In the genomic region with DNA sequence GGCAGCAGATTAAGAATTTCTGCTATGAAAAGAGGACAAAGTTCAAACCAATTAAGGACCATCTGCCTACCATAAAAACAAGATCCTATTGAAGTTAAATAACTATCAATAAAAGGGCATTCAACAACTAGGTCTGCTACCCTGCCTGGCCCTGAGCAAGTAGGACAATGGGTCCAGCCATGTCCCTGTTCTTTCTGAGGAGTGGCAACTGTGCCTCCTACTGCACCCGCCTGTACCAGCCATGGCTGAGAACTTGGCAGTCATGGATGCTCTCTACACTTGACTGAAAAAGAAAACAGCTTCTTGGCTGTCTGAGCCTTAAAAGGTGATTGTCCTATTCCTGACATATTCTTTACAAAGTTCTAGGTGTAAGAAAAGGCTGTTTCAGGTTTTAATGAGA, we compare ENCODE assay signal across 23 cellular contexts.
"Had no signal": no experiment of that assay in that cellular context is flagged by ENCODE, and none has a peak within 500 bp of the region (broad histone marks: within the 10 kb centered on the region; RNA-seq: fewer than 3 reads in every experiment).

No MANE protein-coding gene starts in this region.

- H3K4me1 ChIP-seq: parathyroid adenoma, right lobe of liver had no signal

- H3K4me3 ChIP-seq: heart right ventricle, right lobe of liver, smooth muscle cell, stomach, suprapubic skin, vagina had no signal

- H3K36me3 ChIP-seq: heart right ventricle, right lobe of liver, stomach, suprapubic skin, vagina, WERI-Rb-1 had no signal

- H3K9me3 ChIP-seq: heart right ventricle, right lobe of liver, stomach, suprapubic skin, vagina had no signal

- DNase-seq: activated CD4-positive, alpha-beta T cell treated with anti-CD3 and anti-CD28 coated beads, Interleukin-2, amount 50 U/mL, for 1 hour; activated CD4-positive, CD25-positive, alpha-beta regulatory T cell treated with anti-CD3 and anti-CD28 coated beads, Interleukin-2, amount 50 U/mL, for 72 hours; activated CD8-positive, alpha-beta T cell treated with anti-CD3 and anti-CD28 coated beads, Interleukin-2, amount 10 ng/mL, durations not matched to agents 7 days and 5 days; activated gamma-delta T cell; activated naive CD4-positive, alpha-beta T cell treated with anti-CD3 and anti-CD28 coated beads, Interleukin-2, amount 50 U/mL, for 16 hours; activated naive CD8-positive, alpha-beta T cell treated with anti-CD3 and anti-CD28 coated beads, Interleukin-2, amount 50 U/mL, for 24 hours; cerebellar nuclear complex; cortex of kidney; heart right ventricle; islet precursor cell; left cardiac atrium; mesenchymal stem cell; nephron progenitor cell; right lobe of liver; stimulated activated CD4-positive, alpha-beta T cell treated with anti-CD3 and anti-CD28 coated beads, Interleukin-15, amount 100 ng/mL, for 24 hours; stomach; trophoblast cell; WERI-Rb-1 had no signal

- H3K27me3 ChIP-seq: heart right ventricle, right lobe of liver, stomach, suprapubic skin, vagina had no signal

- H3K27ac ChIP-seq: epithelial cell of prostate, heart right ventricle, parathyroid adenoma, right lobe of liver, stomach, suprapubic skin, vagina, WERI-Rb-1 had no signal
